Comparison of ENCODE assay signal across 21 cellular contexts in genomic region chr2:112917856-112918255, GRCh38. TPM values are rescaled to one million over a fixed set of nuclear protein-coding genes. Genes with fewer than 3 reads are reported as not detected.
"Had no signal": no experiment of that assay in that cellular context is flagged by ENCODE, and none has a peak within 500 bp of the region (broad histone marks: within the 10 kb centered on the region; RNA-seq: fewer than 3 reads in every experiment).

No MANE protein-coding gene starts in this region.

- H3K36me3 ChIP-seq: SJSA1 had no signal

- H3K9me3 ChIP-seq: SJSA1 had no signal

- DNase-seq: KBM-7, MV-4-11, NCI-H1048, NCI-H1105, NCI-H1417, NCI-H1436 treated with DMSO at 0.1 percent for 48 hours, NCI-H1694, NCI-H187 treated with DMSO at 0.1 percent for 48 hours, NCI-H2029 treated with DMSO at 0.1 percent for 48 hours, NCI-H2171 treated with DMSO at 0.1 percent for 48 hours, NCI-H526 treated with DMSO at 0.1 percent for 48 hours, NCI-H748 treated with DMSO at 0.1 percent for 48 hours, Right ventricle myocardium superior, RPMI8226, SIG-M5 had no signal

- H3K4me3 ChIP-seq: SJSA1, SK-N-MC had no signal

- H3K27me3 ChIP-seq: SJSA1 had no signal

- H3K27ac ChIP-seq: SJSA1, SK-N-MC had no signal

RNA-seq across cellular contexts. Expression of gene IL37, which starts 6.9 kb away (rescaled TPM):
- total RNA-seq: HT-29, MCF 10A, NCI-H460, Right ventricle myocardium superior, SJSA1 had no signal

RNA-seq across cellular contexts. Expression of gene IL36G, which starts 60.0 kb away (rescaled TPM):
- total RNA-seq: HT-29, LHCN-M2, MCF 10A, NCI-H460, Right ventricle myocardium superior, SJSA1 had no signal
